ENCODE assay signal across 23 cellular contexts in genomic region chrX:38342853-38343778, GRCh38. TPM values are rescaled to one million over a fixed set of nuclear protein-coding genes. Genes with fewer than 3 reads are reported as not detected.
DNase-seq lines count a peak whose midpoint lies in the region; ATAC-seq lines count a peak whose summit lies in the region.
"Had no signal": no experiment of that assay in that cellular context is flagged by ENCODE, and none has a peak within 500 bp of the region (broad histone marks: within the 10 kb centered on the region; RNA-seq: fewer than 3 reads in every experiment).

No MANE protein-coding gene starts in this region.

- intact Hi-C loops in left colon (cut with DNase I, micrococcal nuclease) = no loop called here

- no peaks in the 10 kb centered on the region for H3F3A ChIP-seq in GM23248 (ENCODE audit: insufficient read depth)

- no peak overlapping the region for H3K4me3 ChIP-seq in mucosa of rectum (ENCODE audit: low read length in 2 of 2)
- H3K4me3 ChIP-seq in GM23248 = no peak overlapping the region
- H3K4me3 ChIP-seq: MG63, SK-N-MC had no signal

- no peak overlapping the region for H3K9ac ChIP-seq in mucosa of rectum (ENCODE audit: low read depth in 1 of 2, low read length in 2 of 2)
- H3K9ac ChIP-seq in GM23248 = no peak overlapping the region

- H3K79me2 ChIP-seq in GM23248 (ENCODE audit: insufficient read depth) = no peaks in the 10 kb centered on the region

- H3K4me1 ChIP-seq in mucosa of rectum (ENCODE audit: control insufficient read depth in 2 of 2, insufficient read depth in 2 of 2, low read length in 2 of 2) (peaks cover 4 to 6% of the 10 kb centered on the region in 2 donors), GM23248 (ENCODE audit: insufficient read depth) (no peaks in the 10 kb centered on the region)

- ATAC-seq in left colon (peak; percentile 96), GM21528 (IDR thresholded peaks at IDR 0.05; ENCODE audit: low FRiP score, unreplicated experiment) (no peak)

- no peaks in the 10 kb centered on the region for H3K9me2 ChIP-seq in GM23248 (ENCODE audit: insufficient read depth)

- H3K27ac ChIP-seq in mucosa of rectum (ENCODE audit: low read depth in 2 of 2, low read length in 2 of 2) (peak overlapping the region; percentile 72 to 74), GM23248 (no peak overlapping the region)
- H3K27ac ChIP-seq: RWPE1, SK-N-MC had no signal

- DNase-seq in HuH-7 (ENCODE audit: low spot score) = peak; percentile 34
- peak in 1 of 2 donors; percentile 52 for DNase-seq in left colon
- DNase-seq in NCI-H226 = no peak
- DNase-seq in activated CD4-positive, CD25-positive, alpha-beta regulatory T cell treated with anti-CD3 and anti-CD28 coated beads, Interleukin-2, amount 50 U/mL, for 72 hours = no peak
- no peak for DNase-seq in GM23248
- DNase-seq: CD4-positive, CD25-positive, alpha-beta regulatory T cell; COR-L47; DMS 273 treated with DMSO at 0.1 percent for 48 hours; GOT3; HCEC 1CT; Karpas-422; MG63; NCI-H1417; NCI-H1694 treated with DMSO at 0.1 percent for 48 hours; NCI-H2081 treated with DMSO at 0.1 percent for 48 hours; NCI-H446 treated with DMSO at 0.1 percent for 48 hours; NK-92 treated with Interleukin-12 subunit alpha and Interleukin-12 subunit beta, amount 100 ng/mL, for 24 hours; SHP77 treated with DMSO at 0.1 percent for 48 hours had no signal

- H3K36me3 ChIP-seq in mucosa of rectum (ENCODE audit: control insufficient read depth in 2 of 2, insufficient read depth in 2 of 2, low read length in 2 of 2) (no peaks in the 10 kb centered on the region), GM23248 (ENCODE audit: low read depth) (no peaks in the 10 kb centered on the region)
- H3K36me3 ChIP-seq: MG63 had no signal

- no peak overlapping the region for H2AFZ ChIP-seq in GM23248

- in situ Hi-C loops in GM23248 (cut with MboI) = no loop called here

- H4K20me1 ChIP-seq in GM23248 (ENCODE audit: insufficient read depth) = no peaks in the 10 kb centered on the region

- 33 to 45% methylated on average over 2 of the region's 2 CpGs for WGBS in GM23248 (ENCODE audit: low coverage in 1 of 2, low lambda C conversion rate in 2 of 2, missing lambda C conversion rate in 2 of 2), 2 experiments

- no peak overlapping the region for H3K4me2 ChIP-seq in GM23248 (ENCODE audit: unreplicated experiment)

- no peaks in the 10 kb centered on the region for H3K9me3 ChIP-seq in mucosa of rectum (ENCODE audit: control insufficient read depth in 2 of 2, low read length in 2 of 2)
- no peaks in the 10 kb centered on the region for H3K9me3 ChIP-seq in GM23248 (ENCODE audit: low read depth)
- H3K9me3 ChIP-seq: MG63 had no signal

- H3K27me3 ChIP-seq in mucosa of rectum (ENCODE audit: control insufficient read depth in 2 of 2, insufficient read depth in 2 of 2, low read length in 2 of 2) (no peaks in the 10 kb centered on the region), GM23248 (replicated peaks; ENCODE audit: insufficient read depth) (no peaks in the 10 kb centered on the region)
- H3K27me3 ChIP-seq: MG63 had no signal

RNA-seq across cellular contexts. Expression of gene OTC, which starts 9.3 kb away (rescaled TPM):
- 1 to 10 TPM; 1.5 to 5.8 TPM for total RNA-seq in left colon
- total RNA-seq in GM23248 (2014; rRNA removed; shearing (Covaris generic)) = not detected in 2 replicates
- not detected in 2 replicates for polyA plus RNA-seq in GM23248 (2016; fragmentation: Nextera tagmentation; extraction: Ambion mirVana)
- total RNA-seq: CD4-positive, CD25-positive, alpha-beta regulatory T cell had no signal
- polyA plus RNA-seq: BJ; CD4-positive, CD25-positive, alpha-beta regulatory T cell had no signal

RNA-seq across cellular contexts. Expression of gene RPGR, which starts 15.8 kb away (rescaled TPM):
- 10 to 100 TPM in 1 of 2 donors, 1 to 10 TPM in 1; 7.8 to 14.1 TPM for total RNA-seq in left colon
- 5.8 and 9.7 TPM in 2 replicates for total RNA-seq in GM23248 (2014; rRNA removed; shearing (Covaris generic))
- 4.8 and 6.0 TPM in 2 replicates for polyA plus RNA-seq in GM23248 (2016; fragmentation: Nextera tagmentation; extraction: Ambion mirVana)
